Comparison of ENCODE assay signal across 19 cellular contexts in genomic region chr12:103558879-103559278, GRCh38. TPM values are rescaled to one million over a fixed set of nuclear protein-coding genes. Genes with fewer than 3 reads are reported as not detected.
DNase-seq lines count a peak whose midpoint lies in the region; ATAC-seq and TF ChIP-seq lines count a peak whose summit lies in the region.
"Had no signal": no experiment of that assay in that cellular context is flagged by ENCODE, and none has a peak within 500 bp of the region (broad histone marks: within the 10 kb centered on the region; RNA-seq: fewer than 3 reads in every experiment).

No MANE protein-coding gene starts in this region.

- H3K4me3 Mint-ChIP-seq in HFFc6 (no peak overlapping the region), mesothelial cell of epicardium (no peak overlapping the region)
- H3K4me3 Mint-ChIP-seq: CD4-positive, alpha-beta memory T cell; GM23338 had no signal

- no peaks in the 10 kb centered on the region for H3K9me3 ChIP-seq in RWPE2 (ENCODE audit: severe bottlenecking)

- peak overlapping the region; percentile 100 for H3K27ac ChIP-seq in RWPE2 (ENCODE audit: poor library complexity, severe bottlenecking)
- peak overlapping the region; percentile 90 for H3K27ac ChIP-seq in foreskin keratinocyte
- H3K27ac ChIP-seq: C4-2B had no signal

- no peaks in the 10 kb centered on the region for H3K36me3 ChIP-seq in RWPE2 (ENCODE audit: low read depth)

- H3K36me3 Mint-ChIP-seq in HFFc6 (ENCODE audit: low read depth) (peaks cover 14% of the 10 kb centered on the region; the same call in 1 of the 2 replicates), mesothelial cell of epicardium (no peaks in the 10 kb centered on the region)
- H3K36me3 Mint-ChIP-seq: CD4-positive, alpha-beta memory T cell had no signal

- H3K27ac Mint-ChIP-seq in HFFc6 = 0 out of 2 replicates have a peak overlapping the region, but pooled peaks have one; percentile 23
- H3K27ac Mint-ChIP-seq in mesothelial cell of epicardium = peak overlapping the region; percentile 3
- H3K27ac Mint-ChIP-seq: CD4-positive, alpha-beta memory T cell; GM23338 had no signal

- H3K9me3 Mint-ChIP-seq in HFFc6 = peaks cover 14% of the 10 kb centered on the region
- peaks cover 15% of the 10 kb centered on the region for H3K9me3 Mint-ChIP-seq in mesothelial cell of epicardium

- H3K27me3 Mint-ChIP-seq in HFFc6 (ENCODE audit: insufficient read depth) = peaks cover 5% of the 10 kb centered on the region; the same call in 1 of the 2 replicates
- peaks cover 9% of the 10 kb centered on the region for H3K27me3 Mint-ChIP-seq in mesothelial cell of epicardium (ENCODE audit: low read depth)

- intact Hi-C loops in cardiac septum (cut with DNase I) = no loop called here

- TF ChIP-seq CTCF in HFFc6 (IDR thresholded peaks at IDR 0.05) (no peak), RWPE2 (IDR thresholded peaks at IDR 0.05; ENCODE audit: poor library complexity, severe bottlenecking) (no peak), foreskin keratinocyte (conservative IDR thresholded peaks at IDR 0.05) (no peak), mesothelial cell of epicardium (IDR thresholded peaks at IDR 0.05; ENCODE audit: unreplicated experiment) (no peak)

- DNase-seq in HFFc6 (no peak), RWPE2 (ENCODE audit: low spot score) (no peak), foreskin keratinocyte (peak in 1 of 2 donors; percentile 18), mesothelial cell of epicardium (ENCODE audit: low spot score in 2 of 2, unreplicated experiment in 2 of 2) (no peak), cardiac septum (ENCODE audit: low spot score) (no peak), hepatic stellate cell (ENCODE audit: low spot score) (no peak)
- no peak for DNase-seq in stimulated activated CD8-positive, alpha-beta memory T cell treated with anti-CD3 and anti-CD28 coated beads, Interleukin-4, amount 100 ng/mL, for 48 hours
- DNase-seq: AML-193; CD4-positive, alpha-beta memory T cell; DMS153; DMS79 treated with DMSO at 0.1 percent for 48 hours; HCEC 1CT; IMR-90; KBM-7 had no signal

- no peak for ATAC-seq in RWPE2 (ENCODE audit: low read depth)
- ATAC-seq in foreskin keratinocyte = no peak
- no peak for ATAC-seq in HG03159 (IDR thresholded peaks at IDR 0.05; ENCODE audit: unreplicated experiment)
- ATAC-seq: GM23338 had no signal

- H3K4me1 Mint-ChIP-seq in HFFc6 (ENCODE audit: low read depth) (peaks cover 40% of the 10 kb centered on the region), mesothelial cell of epicardium (peaks cover 2% of the 10 kb centered on the region)
- H3K4me1 Mint-ChIP-seq: CD4-positive, alpha-beta memory T cell; GM23338 had no signal

- H3K4me3 ChIP-seq in RWPE2 (ENCODE audit: severe bottlenecking) = no peak overlapping the region
- H3K4me3 ChIP-seq: GM23338 had no signal

- H3K4me1 ChIP-seq in RWPE2 (ENCODE audit: insufficient read depth, poor library complexity, severe bottlenecking) = peaks cover 19% of the 10 kb centered on the region
- peaks cover 26% of the 10 kb centered on the region for H3K4me1 ChIP-seq in foreskin keratinocyte

- H3K27me3 ChIP-seq in RWPE2 (ENCODE audit: insufficient read depth, poor library complexity, severe bottlenecking) (no peaks in the 10 kb centered on the region), foreskin keratinocyte (no peaks in the 10 kb centered on the region)

RNA-seq across cellular contexts. Expression of gene STAB2, which starts 28.2 kb away (rescaled TPM):
- total RNA-seq in HFFc6 (2021; fragmentation: NEBNext Ultra II Directional; extraction: Animal tissue kit (Norgen Biotek cat#: 25700)) = not detected
- not detected in 2 replicates for total RNA-seq in foreskin keratinocyte
- polyA plus RNA-seq in foreskin keratinocyte = not detected in 2 replicates
- not detected in 3 replicates for total RNA-seq in mesothelial cell of epicardium
- total RNA-seq in cardiac septum = 0.75 TPM
- total RNA-seq: CD4-positive, alpha-beta memory T cell; G401; IMR-90 had no signal
- polyA plus RNA-seq: BJ; CD4-positive, alpha-beta memory T cell; GM23338; IMR-90 had no signal
